ENCODE assay signal across 11 cellular contexts in genomic region chr12:807041-807717, GRCh38. TPM values are rescaled to one million over a fixed set of nuclear protein-coding genes. Genes with fewer than 3 reads are reported as not detected.
DNase-seq lines count a peak whose midpoint lies in the region; ATAC-seq, FAIRE-seq and TF ChIP-seq lines count a peak whose summit lies in the region.
"Had no signal": no experiment of that assay in that cellular context is flagged by ENCODE, and none has a peak within 500 bp of the region (broad histone marks: within the 10 kb centered on the region; RNA-seq: fewer than 3 reads in every experiment).

No MANE protein-coding gene starts in this region.

- no peaks in the 10 kb centered on the region for H3K36me3 Mint-ChIP-seq in CD4-positive, alpha-beta T cell (ENCODE audit: low read depth)
- H3K36me3 Mint-ChIP-seq in activated T-helper 1 cell treated with anti-CD3 and anti-CD28 coated beads, Interleukin-12 subunit alpha, Interleukin-12 subunit beta, Interleukin-2, Interleukin-4 antibody, amounts not matched to agents 30 ng/mL and 10 ng/mL and 1 ng/mL, durations not matched to agents 14 hours and 24 hours and 36 hours (ENCODE audit: low read depth): peaks cover 2% of the 10 kb centered on the region
- H3K36me3 Mint-ChIP-seq in natural killer cell treated with Interleukin-12 subunit alpha and Interleukin-12 subunit beta and Interleukin-15 and Interleukin-18, amount 100 ng/mL, for 72 hours: no peaks in the 10 kb centered on the region

- peak; percentile 46 for ATAC-seq in CD4-positive, alpha-beta T cell (ENCODE audit: poor library complexity)
- ATAC-seq in natural killer cell treated with Interleukin-12 subunit alpha and Interleukin-12 subunit beta and Interleukin-15 and Interleukin-18, amount 100 ng/mL, for 72 hours: no peak

- intact Hi-C loops in CD4-positive, alpha-beta T cell (cut with DNase I, micrococcal nuclease): loop anchor here in 1 of 2 experiments (2.0 kb wide), 1 partner anchor 16 kb away; no protein-coding TSS in a partner anchor
- intact Hi-C loops in activated T-helper 1 cell treated with anti-CD3 and anti-CD28 coated beads, Interleukin-12 subunit alpha, Interleukin-12 subunit beta, Interleukin-2, Interleukin-4 antibody, amounts not matched to agents 30 ng/mL and 10 ng/mL and 1 ng/mL, durations not matched to agents 14 hours and 24 hours and 36 hours (cut with micrococcal nuclease): no loop called here

- DNase-seq in CD4-positive, alpha-beta T cell: no peak
- no peak for DNase-seq in GM18507 (ENCODE audit: extremely low spot score, insufficient read length, low read depth)
- DNase-seq in activated T-helper 1 cell treated with anti-CD3 and anti-CD28 coated beads, Interleukin-12 subunit alpha, Interleukin-12 subunit beta, Interleukin-2, Interleukin-4 antibody, amounts not matched to agents 30 ng/mL and 10 ng/mL and 1 ng/mL, durations not matched to agents 14 hours and 24 hours and 36 hours (ENCODE audit: low spot score): no peak
- no peak for DNase-seq in natural killer cell treated with Interleukin-12 subunit alpha and Interleukin-12 subunit beta and Interleukin-15 and Interleukin-18, amount 100 ng/mL, for 72 hours (ENCODE audit: low spot score)
- no peak for DNase-seq in amniotic stem cell (lab: John Stamatoyannopoulos, UW)
- DNase-seq in HuH-7.5 (ENCODE audit: low spot score): no peak
- DNase-seq in NCI-H2171 (lab: John Stamatoyannopoulos, UW): no peak
- no peak for DNase-seq in NCI-H1417 (lab: John Stamatoyannopoulos, UW)
- DNase-seq: NCI-H524 treated with DMSO at 0.1 percent for 48 hours; occipital lobe; stimulated activated CD4-positive, alpha-beta T cell treated with anti-CD3 and anti-CD28 coated beads, Interleukin-4, amount 100 ng/mL, for 24 hours had no signal

- no peaks in the 10 kb centered on the region for H3K27me3 ChIP-seq in CD4-positive, alpha-beta T cell (ENCODE audit: control insufficient read depth, insufficient read depth, low read length)

- CTCF ChIA-PET in CD4-positive, alpha-beta T cell (lab: Charles Lee): interaction anchor here (0.7 to 2.4 kb wide), 3 partner anchors 56 to 231 kb away, joined by 3 to 7 read pairs (median 3); no protein-coding TSS in a partner anchor

- no peak for TF ChIP-seq CTCF in CD4-positive, alpha-beta T cell (IDR thresholded peaks at IDR 0.05)

- peaks cover 87% of the 10 kb centered on the region for H3K4me1 Mint-ChIP-seq in CD4-positive, alpha-beta T cell (ENCODE audit: low read depth)
- peaks cover 66% of the 10 kb centered on the region for H3K4me1 Mint-ChIP-seq in activated T-helper 1 cell treated with anti-CD3 and anti-CD28 coated beads, Interleukin-12 subunit alpha, Interleukin-12 subunit beta, Interleukin-2, Interleukin-4 antibody, amounts not matched to agents 30 ng/mL and 10 ng/mL and 1 ng/mL, durations not matched to agents 14 hours and 24 hours and 36 hours (ENCODE audit: low read depth)
- peaks cover 45 to 65% of the 10 kb centered on the region in 2 donors for H3K4me1 Mint-ChIP-seq in natural killer cell treated with Interleukin-12 subunit alpha and Interleukin-12 subunit beta and Interleukin-15 and Interleukin-18, amount 100 ng/mL, for 72 hours (ENCODE audit: low read depth in 2 of 2)

- peak overlapping the region; percentile 56 for H3K4me3 Mint-ChIP-seq in CD4-positive, alpha-beta T cell
- H3K4me3 Mint-ChIP-seq in activated T-helper 1 cell treated with anti-CD3 and anti-CD28 coated beads, Interleukin-12 subunit alpha, Interleukin-12 subunit beta, Interleukin-2, Interleukin-4 antibody, amounts not matched to agents 30 ng/mL and 10 ng/mL and 1 ng/mL, durations not matched to agents 14 hours and 24 hours and 36 hours: peak overlapping the region; percentile 31
- peak overlapping the region; percentile 38 for H3K4me3 Mint-ChIP-seq in natural killer cell treated with Interleukin-12 subunit alpha and Interleukin-12 subunit beta and Interleukin-15 and Interleukin-18, amount 100 ng/mL, for 72 hours

- peak overlapping the region; percentile 26 for H3K27ac ChIP-seq in CD4-positive, alpha-beta T cell (ENCODE audit: low read depth, low read length)

- H3K9me3 ChIP-seq in CD4-positive, alpha-beta T cell (ENCODE audit: control insufficient read depth, low read length): no peaks in the 10 kb centered on the region

- POLR2A ChIA-PET in CD4-positive, alpha-beta T cell (lab: Charles Lee): interaction anchor here (0.6 to 5.5 kb wide), 6 partner anchors 10 to 786 kb away, joined by 3 to 35 read pairs (median 4); partner anchors contain the start of gene WNK1

- H3K27me3 Mint-ChIP-seq in CD4-positive, alpha-beta T cell: no peaks in the 10 kb centered on the region
- H3K27me3 Mint-ChIP-seq in activated T-helper 1 cell treated with anti-CD3 and anti-CD28 coated beads, Interleukin-12 subunit alpha, Interleukin-12 subunit beta, Interleukin-2, Interleukin-4 antibody, amounts not matched to agents 30 ng/mL and 10 ng/mL and 1 ng/mL, durations not matched to agents 14 hours and 24 hours and 36 hours (ENCODE audit: insufficient read depth): no peaks in the 10 kb centered on the region
- H3K27me3 Mint-ChIP-seq in natural killer cell treated with Interleukin-12 subunit alpha and Interleukin-12 subunit beta and Interleukin-15 and Interleukin-18, amount 100 ng/mL, for 72 hours: no peaks in the 10 kb centered on the region

- H3K27ac Mint-ChIP-seq in CD4-positive, alpha-beta T cell: peak overlapping the region; percentile 10
- H3K27ac Mint-ChIP-seq in activated T-helper 1 cell treated with anti-CD3 and anti-CD28 coated beads, Interleukin-12 subunit alpha, Interleukin-12 subunit beta, Interleukin-2, Interleukin-4 antibody, amounts not matched to agents 30 ng/mL and 10 ng/mL and 1 ng/mL, durations not matched to agents 14 hours and 24 hours and 36 hours: peak overlapping the region; percentile 31
- no peak overlapping the region for H3K27ac Mint-ChIP-seq in natural killer cell treated with Interleukin-12 subunit alpha and Interleukin-12 subunit beta and Interleukin-15 and Interleukin-18, amount 100 ng/mL, for 72 hours

- peak; percentile 90 for FAIRE-seq in GM18507 (lab: Jason Lieb, UNC)

- H3K9me3 Mint-ChIP-seq in CD4-positive, alpha-beta T cell: no peaks in the 10 kb centered on the region
- no peaks in the 10 kb centered on the region for H3K9me3 Mint-ChIP-seq in activated T-helper 1 cell treated with anti-CD3 and anti-CD28 coated beads, Interleukin-12 subunit alpha, Interleukin-12 subunit beta, Interleukin-2, Interleukin-4 antibody, amounts not matched to agents 30 ng/mL and 10 ng/mL and 1 ng/mL, durations not matched to agents 14 hours and 24 hours and 36 hours
- no peaks in the 10 kb centered on the region for H3K9me3 Mint-ChIP-seq in natural killer cell treated with Interleukin-12 subunit alpha and Interleukin-12 subunit beta and Interleukin-15 and Interleukin-18, amount 100 ng/mL, for 72 hours

RNA-seq across cellular contexts. Expression of gene WNK1, which starts 54.8 kb away (rescaled TPM):
- 100 to 1,000 TPM; 193 to 198 TPM for total RNA-seq in CD4-positive, alpha-beta T cell
- total RNA-seq in activated T-helper 1 cell treated with anti-CD3 and anti-CD28 coated beads, Interleukin-12 subunit alpha, Interleukin-12 subunit beta, Interleukin-2, Interleukin-4 antibody, amounts not matched to agents 30 ng/mL and 10 ng/mL and 1 ng/mL, durations not matched to agents 14 hours and 24 hours and 36 hours: 164 and 178 TPM in 2 replicates
- total RNA-seq in natural killer cell treated with Interleukin-12 subunit alpha and Interleukin-12 subunit beta and Interleukin-15 and Interleukin-18, amount 100 ng/mL, for 72 hours: 100 to 1,000 TPM; 152 to 269 TPM

Comparison
In these comparisons a context has a peak if more than half of its experiments do, and no peak if none do; other contexts are left out.
1. H3K27ac Mint-ChIP-seq: peak in CD4-positive, alpha-beta T cell (single experiment) and activated T-helper 1 cell treated with anti-CD3 and anti-CD28 coated beads, Interleukin-12 subunit alpha, Interleukin-12 subunit beta, Interleukin-2, Interleukin-4 antibody, amounts not matched to agents 30 ng/mL and 10 ng/mL and 1 ng/mL, durations not matched to agents 14 hours and 24 hours and 36 hours (single experiment); none in natural killer cell treated with Interleukin-12 subunit alpha and Interleukin-12 subunit beta and Interleukin-15 and Interleukin-18, amount 100 ng/mL, for 72 hours (0 of 2).
2. Peak in every context shown above with its lines, with median percentiles within 50 percentile points of each other: H3K4me3 Mint-ChIP-seq.